Comparison of ENCODE assay signal across 8 cellular contexts in genomic region chr2:6877402-6878305, GRCh38. TPM values are rescaled to one million over a fixed set of nuclear protein-coding genes. Genes with fewer than 3 reads are reported as not detected.
A peak's percentile ranks its signal among the peaks of the same experiment; 100 is the strongest.
DNase-seq lines count a peak whose midpoint lies in the region; ATAC-seq, FAIRE-seq and TF ChIP-seq lines count a peak whose summit lies in the region.

Gene RSAD2, plus strand, starts transcription at chr2:6877777. Its CDS starts 24 bp downstream, at chr2:6877801.

- H3K27me3 Mint-ChIP-seq in Calu3 (ENCODE audit: unreplicated experiment) (no peaks in the 10 kb centered on the region), memory B cell (no peaks in the 10 kb centered on the region)

- H3K27me3 ChIP-seq in bronchial epithelial cell (ENCODE audit: control insufficient read depth, insufficient read depth, low read length) (no peaks in the 10 kb centered on the region), uterus (no peaks in the 10 kb centered on the region)

- H3K4me1 ChIP-seq in uterus = no peaks in the 10 kb centered on the region

- BruUV-seq in Calu3 (replicated peaks; lab: Mats Ljungman, UMichigan) = no TSS peak

- FAIRE-seq in bronchial epithelial cell (lab: Jason Lieb, UNC) = no peak

- CTCF ChIA-PET in Calu3 (lab: Charles Lee) = interaction anchor here (0.5 kb wide), 1 partner anchor 45 kb away, joined by 3 read pairs; no protein-coding TSS in a partner anchor

- H3K27ac ChIP-seq in uterus = peak within 1 kb of the TSS; percentile 64 to 75

- TF ChIP-seq CTCF in Calu3 (IDR thresholded peaks at IDR 0.05; ENCODE audit: unreplicated experiment) (no peak), bronchial epithelial cell (IDR thresholded peaks at IDR 0.05; ENCODE audit: insufficient read depth, low read length, severe bottlenecking) (no peak), uterus (IDR thresholded peaks at IDR 0.05) (peak in 2 of 4 experiments; percentile 9 to 17)

- no peaks in the 10 kb centered on the region for H3K36me3 ChIP-seq in bronchial epithelial cell (ENCODE audit: control insufficient read depth, insufficient read depth, low read length)
- H3K36me3 ChIP-seq in uterus = no peaks in the 10 kb centered on the region

- ATAC-seq in GM19397 (IDR thresholded peaks at IDR 0.05; ENCODE audit: unreplicated experiment) = peak; percentile 67
- peak; percentile 82 for ATAC-seq in HG03520 (IDR thresholded peaks at IDR 0.05; ENCODE audit: unreplicated experiment)
- peak; percentile 86 for ATAC-seq in memory B cell (ENCODE audit: low read depth)

- no peaks in the 10 kb centered on the region for H3K9me3 ChIP-seq in uterus

- H3K27ac Mint-ChIP-seq in Calu3 (ENCODE audit: unreplicated experiment) = peak within 1 kb of the TSS; percentile 46
- no peak within 1 kb of the TSS for H3K27ac Mint-ChIP-seq in memory B cell

- H3K9me3 Mint-ChIP-seq in Calu3 (ENCODE audit: low read depth, unreplicated experiment) = peaks cover 4% of the 10 kb centered on the region
- peaks cover 2% of the 10 kb centered on the region for H3K9me3 Mint-ChIP-seq in memory B cell

- no peak for TF ChIP-seq POLR2A in uterus (IDR thresholded peaks at IDR 0.05)

- H3K4me3 Mint-ChIP-seq in Calu3 (ENCODE audit: low read depth, unreplicated experiment) = peak within 1 kb of the TSS; percentile 70
- peak within 1 kb of the TSS; percentile 82 for H3K4me3 Mint-ChIP-seq in memory B cell

- H3K4me1 Mint-ChIP-seq in Calu3 (ENCODE audit: low read depth, unreplicated experiment) (peaks cover 16% of the 10 kb centered on the region), memory B cell (peaks cover 30% of the 10 kb centered on the region)

- peak; percentile 52 for DNase-seq in Calu3
- peak; percentile 65 for DNase-seq in RPMI7951 (ENCODE audit: low read depth)
- DNase-seq in bronchial epithelial cell (ENCODE audit: low read depth) = peak; percentile 42
- DNase-seq in memory B cell (ENCODE audit: low spot score in 2 of 2) = peak in 1 of 2 donors; percentile 18
- peak; percentile 36 for DNase-seq in uterus
- no peak for DNase-seq in NCI-H2227 (lab: John Stamatoyannopoulos, UW; ENCODE audit: unreplicated experiment)

- H3K36me3 Mint-ChIP-seq in Calu3 (ENCODE audit: insufficient read depth, unreplicated experiment) = peaks cover 7% of the 10 kb centered on the region
- H3K36me3 Mint-ChIP-seq in memory B cell = peaks cover 3% of the 10 kb centered on the region

- H3K4me3 ChIP-seq in bronchial epithelial cell (ENCODE audit: low read depth, low read length) (no peak within 1 kb of the TSS), uterus (peak within 1 kb of the TSS; percentile 41 to 51)

- intact Hi-C loops in Calu3 (cut with micrococcal nuclease; ENCODE audit: unreplicated experiment) (no loop called here), uterus (cut with DNase I; ENCODE audit: low total_unique reads) (no loop called here)

RNA-seq across cellular contexts. Expression of gene RSAD2, which starts in this region (rescaled TPM):
- total RNA-seq in Calu3 (2022) = 37.2 and 137 TPM in 2 replicates
- total RNA-seq in RPMI7951 (2014; rRNA removed; shearing (Covaris generic)) = 1.3 and 3.6 TPM in 2 replicates
- 0.51 and 0.53 TPM in 2 replicates for total RNA-seq in bronchial epithelial cell
- total RNA-seq in uterus = 10 to 100 TPM in 2 of 4 donors, under 1 TPM in 2; 0.29 to 14.7 (median 6.3) TPM

Comparison
In these comparisons a context has a peak if more than half of its experiments do, and no peak if none do; other contexts are left out.
1. Peak in DNase-seq in bronchial epithelial cell; RNA of the gene not detected or under 1 TPM.